Comparison of ENCODE assay signal across 15 cellular contexts in the genomic region with DNA sequence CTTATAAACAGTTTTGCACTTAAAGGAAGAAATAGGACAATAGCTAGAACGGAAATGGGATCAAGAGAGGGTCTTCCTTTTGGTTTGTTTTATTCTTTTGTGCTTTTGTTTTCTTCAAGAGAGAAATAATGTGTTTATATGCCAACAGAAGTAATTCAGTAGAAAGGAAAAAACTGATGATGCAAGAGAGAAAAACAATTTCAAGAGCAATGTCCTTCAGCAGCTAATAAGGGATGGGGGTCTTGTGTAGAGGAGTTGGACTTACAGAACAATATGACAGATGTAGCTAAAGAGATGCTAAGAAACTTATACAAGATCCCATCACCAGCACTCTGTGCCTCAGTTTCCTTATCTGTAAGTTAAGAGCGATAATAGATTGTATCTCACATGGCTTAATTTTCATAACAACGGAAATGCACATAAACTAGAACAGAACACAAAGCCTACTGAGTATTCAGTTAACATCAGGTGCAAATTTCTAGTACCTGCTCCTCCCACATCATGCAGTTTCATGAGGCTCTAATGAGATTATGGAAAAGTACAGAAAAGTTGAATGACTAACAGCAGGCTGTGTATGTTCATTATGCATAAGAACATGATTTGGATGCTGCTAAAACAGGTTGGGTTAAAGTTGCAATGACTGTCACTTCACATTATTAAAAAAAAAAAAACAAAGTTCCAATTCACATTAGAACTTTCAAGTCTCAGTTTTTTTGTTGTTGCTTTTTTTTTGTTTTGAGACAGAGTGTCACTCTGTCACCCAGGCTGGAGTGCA.
"Had no signal": no experiment of that assay in that cellular context is flagged by ENCODE, and none has a peak within 500 bp of the region (broad histone marks: within the 10 kb centered on the region; RNA-seq: fewer than 3 reads in every experiment).

No MANE protein-coding gene starts in this region.

- H3K4me1 Mint-ChIP-seq: mesothelial cell of epicardium had no signal

- H3K4me3 Mint-ChIP-seq: activated CD4-positive, alpha-beta T cell treated with anti-CD3 and anti-CD28 coated beads, Interleukin-2, amount 10 ng/mL, durations not matched to agents 24 days and 14 days; immature natural killer cell; mesothelial cell of epicardium had no signal

- H3K27me3 Mint-ChIP-seq: activated CD4-positive, alpha-beta T cell treated with anti-CD3 and anti-CD28 coated beads, Interleukin-2, amount 10 ng/mL, durations not matched to agents 24 days and 14 days had no signal

- H3K27me3 ChIP-seq: esophagus muscularis mucosa, neutrophil, SJSA1, tibial nerve had no signal

- DNase-seq: activated CD4-positive, alpha-beta T cell treated with anti-CD3 and anti-CD28 coated beads, Interleukin-2, amount 10 ng/mL, durations not matched to agents 24 days and 14 days; activated naive CD4-positive, alpha-beta T cell treated with anti-CD3 and anti-CD28 coated beads, Interleukin-2, amount 50 U/mL, for 16 hours; glutamatergic neuron; immature natural killer cell; lower lobe of right lung; retina; stimulated activated CD4-positive, alpha-beta T cell treated with anti-CD3 and anti-CD28 coated beads, Interleukin-15, amount 100 ng/mL, for 24 hours; stimulated activated CD4-positive, alpha-beta T cell treated with anti-CD3 and anti-CD28 coated beads, Interleukin-4, amount 100 ng/mL, for 4 hours; SW 1271; T-helper 9 cell had no signal

- H3K4me3 ChIP-seq: esophagus muscularis mucosa, lower lobe of right lung, SJSA1, tibial nerve had no signal

- ATAC-seq: lower lobe of right lung had no signal

- H3K27ac ChIP-seq: esophagus muscularis mucosa, lower lobe of right lung, neutrophil, SJSA1, tibial nerve had no signal

- H3K27ac Mint-ChIP-seq: activated CD4-positive, alpha-beta T cell treated with anti-CD3 and anti-CD28 coated beads, Interleukin-2, amount 10 ng/mL, durations not matched to agents 24 days and 14 days; mesothelial cell of epicardium had no signal

- H3K36me3 ChIP-seq: esophagus muscularis mucosa, lower lobe of right lung, neutrophil, SJSA1, tibial nerve had no signal

- H3K9me3 ChIP-seq: esophagus muscularis mucosa, lower lobe of right lung, neutrophil, SJSA1, tibial nerve had no signal

- H3K9me3 Mint-ChIP-seq: activated CD4-positive, alpha-beta T cell treated with anti-CD3 and anti-CD28 coated beads, Interleukin-2, amount 10 ng/mL, durations not matched to agents 24 days and 14 days; immature natural killer cell had no signal
